1 cellular context compared by ENCODE assay signal in the genomic region with DNA sequence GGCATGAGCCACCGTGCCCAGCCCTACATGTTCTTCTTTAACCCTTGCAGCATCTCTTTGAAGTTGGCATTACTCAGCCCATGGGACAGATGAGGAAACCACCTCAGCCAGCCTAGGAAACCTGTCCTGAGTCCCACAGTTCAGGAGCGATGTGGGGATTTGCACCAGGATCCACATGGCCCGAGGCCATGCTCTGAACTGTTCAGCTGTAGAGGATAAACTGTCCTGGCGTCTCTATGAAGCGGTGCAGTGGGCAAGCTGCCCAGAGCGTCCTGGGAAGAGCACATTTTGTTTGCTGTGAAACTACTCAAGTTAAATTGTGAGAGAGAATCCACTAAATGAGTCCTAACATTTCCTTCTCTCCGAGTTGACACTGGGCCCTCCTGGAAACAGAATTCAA.
TF ChIP-seq lines count a peak whose summit lies in the region.

No MANE protein-coding gene starts in this region.

TF ChIP-seq in SK-N-SH, 30 proteins besides CTCF, POLR2A, EP300 and RAD21 (continued from another document):
- TF ChIP-seq, protein P1, sequence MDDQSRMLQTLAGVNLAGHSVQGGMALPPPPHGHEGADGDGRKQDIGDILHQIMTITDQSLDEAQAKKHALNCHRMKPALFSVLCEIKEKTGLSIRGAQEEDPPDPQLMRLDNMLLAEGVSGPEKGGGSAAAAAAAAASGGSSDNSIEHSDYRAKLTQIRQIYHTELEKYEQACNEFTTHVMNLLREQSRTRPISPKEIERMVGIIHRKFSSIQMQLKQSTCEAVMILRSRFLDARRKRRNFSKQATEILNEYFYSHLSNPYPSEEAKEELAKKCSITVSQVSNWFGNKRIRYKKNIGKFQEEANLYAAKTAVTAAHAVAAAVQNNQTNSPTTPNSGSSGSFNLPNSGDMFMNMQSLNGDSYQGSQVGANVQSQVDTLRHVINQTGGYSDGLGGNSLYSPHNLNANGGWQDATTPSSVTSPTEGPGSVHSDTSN (IDR thresholded peaks at IDR 0.05): no peak
- TF ChIP-seq TEAD4 (IDR thresholded peaks at IDR 0.05; ENCODE audit: borderline replicate concordance, insufficient read depth): no peak
